Comparison of ENCODE assay signal across 15 cellular contexts in the genomic region with DNA sequence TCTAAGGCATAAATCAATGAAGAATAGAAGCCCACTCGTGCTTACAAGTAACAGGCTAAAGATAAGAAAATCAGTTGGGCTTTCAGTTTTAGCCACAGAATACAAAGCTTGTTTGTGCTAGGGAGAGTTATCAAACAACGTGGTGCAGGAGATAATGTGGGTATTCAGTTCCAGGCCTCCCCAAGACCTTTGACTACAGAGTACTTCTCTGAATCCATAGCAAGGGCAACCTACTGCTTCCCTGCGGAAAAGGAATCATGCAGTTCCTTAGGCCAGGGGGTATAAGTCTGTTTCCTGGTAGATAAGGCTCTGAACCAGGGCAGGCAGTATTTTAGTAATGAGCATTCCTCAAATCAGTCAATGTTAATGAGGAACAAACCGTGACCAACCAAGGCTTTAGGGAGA.
A peak's percentile ranks its signal among the peaks of the same experiment; 100 is the strongest.
DNase-seq lines count a peak whose midpoint lies in the region; ATAC-seq and TF ChIP-seq lines count a peak whose summit lies in the region.
"Had no signal": no experiment of that assay in that cellular context is flagged by ENCODE, and none has a peak within 500 bp of the region (broad histone marks: within the 10 kb centered on the region; RNA-seq: fewer than 3 reads in every experiment).

No MANE protein-coding gene starts in this region.

- ATAC-seq in GM21515 (IDR thresholded peaks at IDR 0.05; ENCODE audit: unreplicated experiment): peak; percentile 59
- ATAC-seq in HG03378 (IDR thresholded peaks at IDR 0.05; ENCODE audit: unreplicated experiment): peak; percentile 43
- no peak for ATAC-seq in HG03571 (IDR thresholded peaks at IDR 0.05; ENCODE audit: unreplicated experiment)
- ATAC-seq in GM18861 (IDR thresholded peaks at IDR 0.05; ENCODE audit: unreplicated experiment): no peak
- no peak for ATAC-seq in foreskin keratinocyte
- ATAC-seq: activated CD4-positive, CD25-positive, alpha-beta regulatory T cell treated with anti-CD3 and anti-CD28 coated beads, Interleukin-2, amount 50 U/mL, for 24 hours; naive thymus-derived CD8-positive, alpha-beta T cell had no signal

- H3K27me3 ChIP-seq in foreskin keratinocyte: no peaks in the 10 kb centered on the region
- H3K27me3 ChIP-seq: suprapubic skin had no signal

- TF ChIP-seq CTCF in foreskin keratinocyte (conservative IDR thresholded peaks at IDR 0.05): no peak

- no peaks in the 10 kb centered on the region for H3K4me1 ChIP-seq in foreskin keratinocyte

- DNase-seq in foreskin melanocyte (peak; percentile 87), pulmonary artery endothelial cell (ENCODE audit: low read depth, low spot score) (peak; percentile 86), foreskin keratinocyte (no peak)
- DNase-seq: activated T-cell treated with anti-CD3 and anti-CD28 coated beads, Interleukin-2, amount 50 U/mL, for 24 hours; amniotic stem cell; GF-D8; KG1; naive thymus-derived CD8-positive, alpha-beta T cell; NCI-H1694 had no signal

- H3K27ac ChIP-seq in foreskin keratinocyte: no peak overlapping the region
- H3K27ac ChIP-seq: suprapubic skin had no signal

Comparison
In these comparisons a context has a peak if more than half of its experiments do, and no peak if none do; other contexts are left out.
1. ATAC-seq: peak in GM21515 (single experiment) and HG03378 (single experiment); none in HG03571 (single experiment), GM18861 (single experiment) and foreskin keratinocyte (single experiment).
2. DNase-seq: peak in foreskin melanocyte (single experiment) and pulmonary artery endothelial cell (single experiment); none in foreskin keratinocyte (0 of 2).